ENCODE assay signal across 34 cellular contexts in the genomic region with DNA sequence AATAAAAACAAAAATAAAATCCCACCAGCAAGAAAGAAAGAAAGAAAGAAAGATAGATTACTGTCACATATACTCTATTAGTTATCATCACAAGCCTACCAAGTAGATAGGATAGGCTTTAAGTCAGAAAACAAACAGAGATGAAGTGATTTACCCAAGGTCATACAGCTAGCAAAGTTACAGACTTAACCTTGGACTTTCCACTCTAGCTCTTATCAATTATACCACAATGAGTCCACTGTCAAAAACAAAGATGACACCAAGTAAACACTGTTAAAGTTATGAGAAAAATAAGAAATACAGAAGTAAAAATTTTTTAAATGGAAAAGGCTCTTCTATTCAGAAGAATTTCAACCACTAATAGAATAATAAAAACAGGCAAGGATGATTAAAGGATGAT.
"Had no signal": no experiment of that assay in that cellular context is flagged by ENCODE, and none has a peak within 500 bp of the region (broad histone marks: within the 10 kb centered on the region; RNA-seq: fewer than 3 reads in every experiment).

No MANE protein-coding gene starts in this region.

- H3K27me3 ChIP-seq: MG63 had no signal

- DNase-seq: Karpas-422, Kasumi-1, MG63, MM.1S, MV-4-11, NCI-H1048, NCI-H1092, NCI-H1092 treated with DMSO at 0.1 percent for 48 hours, NCI-H1105, NCI-H1105 treated with DMSO at 0.1 percent for 48 hours, NCI-H1417, NCI-H1417 treated with DMSO at 0.1 percent for 48 hours, NCI-H1436, NCI-H1436 treated with DMSO at 0.1 percent for 48 hours, NCI-H146, NCI-H1694, NCI-H1694 treated with DMSO at 0.1 percent for 48 hours, NCI-H187, NCI-H187 treated with DMSO at 0.1 percent for 48 hours, NCI-H1930, NCI-H2029, NCI-H2029 treated with DMSO at 0.1 percent for 48 hours, NCI-H2081, NCI-H2081 treated with DMSO at 0.1 percent for 48 hours, NCI-H2107, NCI-H2171, NCI-H2171 treated with DMSO at 0.1 percent for 48 hours, NCI-H2227 treated with DMSO at 0.1 percent for 48 hours, NCI-H226, NCI-H345, NCI-H446, NCI-H446 treated with DMSO at 0.1 percent for 48 hours, NCI-H510A, NCI-H510A treated with DMSO at 0.1 percent for 48 hours had no signal

- H3K9me3 ChIP-seq: MG63 had no signal

- H3K4me3 ChIP-seq: MG63 had no signal
